In genomic region chr11:68950776-68951175, GRCh38 we compare ENCODE assay signal across 1 cellular context.
TF ChIP-seq lines count a peak whose summit lies in the region.

No MANE protein-coding gene starts in this region.

TF ChIP-seq in WTC11, 78 proteins besides CTCF, POLR2A, EP300 and RAD21 (continued from another document):
- TF ChIP-seq ARID4B (CRISPR knock-in tag; IDR thresholded peaks at IDR 0.05; ENCODE audit: borderline replicate concordance) (no peak), ZNF138 (CRISPR knock-in tag; conservative IDR thresholded peaks at IDR 0.05) (no peak)
